Comparison of ENCODE assay signal across 17 cellular contexts in the genomic region with DNA sequence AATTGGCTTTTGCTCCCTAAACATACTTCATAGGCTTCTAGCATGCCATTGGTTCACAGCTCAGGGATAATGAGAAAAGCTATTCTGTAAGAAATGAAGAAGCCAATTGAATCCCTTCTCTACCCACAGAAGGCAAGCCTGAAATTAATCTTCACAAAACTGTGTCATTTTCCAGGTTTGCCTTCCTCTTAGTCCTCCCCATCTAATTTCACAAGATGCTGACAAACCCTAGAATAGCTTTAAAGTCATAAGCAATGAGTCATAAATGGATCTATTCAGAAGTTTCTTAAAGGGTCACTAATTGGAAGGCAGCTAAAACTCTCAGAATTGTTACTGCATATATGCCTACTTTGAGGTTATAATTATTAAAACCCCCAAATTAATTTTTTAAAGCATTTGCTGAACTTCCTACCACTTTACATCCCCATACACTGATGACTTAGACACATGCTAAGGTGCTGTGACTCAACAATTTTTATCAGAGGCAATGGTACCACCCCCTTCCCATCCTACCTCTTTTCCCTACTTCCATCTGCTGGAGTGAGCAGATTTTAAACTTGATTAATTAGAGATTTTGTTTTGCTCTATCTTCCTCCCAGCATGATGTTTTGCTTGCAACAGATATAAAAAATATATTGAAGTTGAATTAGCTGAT. TPM values are rescaled to one million over a fixed set of nuclear protein-coding genes. Genes with fewer than 3 reads are reported as not detected.
A peak's percentile ranks its signal among the peaks of the same experiment; 100 is the strongest.
DNase-seq lines count a peak whose midpoint lies in the region; ATAC-seq, FAIRE-seq and TF ChIP-seq lines count a peak whose summit lies in the region.
"Had no signal": no experiment of that assay in that cellular context is flagged by ENCODE, and none has a peak within 500 bp of the region (broad histone marks: within the 10 kb centered on the region; RNA-seq: fewer than 3 reads in every experiment).

No MANE protein-coding gene starts in this region.

- no peaks in the 10 kb centered on the region for H3K79me2 ChIP-seq in astrocyte (ENCODE audit: insufficient read depth, low read length)

- H3K4me2 ChIP-seq in astrocyte (ENCODE audit: low read length): peak overlapping the region; percentile 27
- H3K4me2 ChIP-seq: KMS-11 had no signal

- no peak overlapping the region for H3K4me3 ChIP-seq in CD4-positive, CD25-positive, alpha-beta regulatory T cell (ENCODE audit: low read depth, low read length)
- no peak overlapping the region for H3K4me3 ChIP-seq in astrocyte (ENCODE audit: insufficient read depth, low read depth, low read length)
- H3K4me3 ChIP-seq: thoracic aorta had no signal

- peak; percentile 72 for FAIRE-seq in astrocyte (lab: Jason Lieb, UNC)
- FAIRE-seq: D721Med, endometrium had no signal

- no peak for TF ChIP-seq CTCF in astrocyte (IDR thresholded peaks at IDR 0.05; ENCODE audit: insufficient read depth, low read depth, low read length)

- H3K4me1 Mint-ChIP-seq in CD4-positive, CD25-positive, alpha-beta regulatory T cell: peaks cover 43 to 98% (median 77%) of the 10 kb centered on the region in 4 donors
- H3K4me1 Mint-ChIP-seq in astrocyte (ENCODE audit: low read depth, unreplicated experiment): peaks cover 24% of the 10 kb centered on the region

- no peaks in the 10 kb centered on the region for H3K36me3 ChIP-seq in CD4-positive, CD25-positive, alpha-beta regulatory T cell (ENCODE audit: control insufficient read depth, insufficient read depth, low read length)
- no peaks in the 10 kb centered on the region for H3K36me3 ChIP-seq in astrocyte (ENCODE audit: insufficient read depth, low read length)
- H3K36me3 ChIP-seq: brain microvascular endothelial cell, thoracic aorta had no signal

- H3K27ac ChIP-seq in CD4-positive, CD25-positive, alpha-beta regulatory T cell (ENCODE audit: insufficient read depth, low read length, poor library complexity, severe bottlenecking): no peak overlapping the region
- peak overlapping the region; percentile 29 for H3K27ac ChIP-seq in astrocyte (ENCODE audit: low read depth, low read length)
- H3K27ac ChIP-seq: KMS-11, thoracic aorta had no signal

- DNase-seq in CD4-positive, CD25-positive, alpha-beta regulatory T cell: no peak
- peak; percentile 86 for DNase-seq in astrocyte (ENCODE audit: low read depth)
- DNase-seq in kidney glomerular epithelial cell (lab: John Stamatoyannopoulos, UW): peak; percentile 68
- no peak for DNase-seq in NOMO-1 treated with DMSO at 0.1 percent for 48 hours (lab: John Stamatoyannopoulos, UW; ENCODE audit: unreplicated experiment)
- DNase-seq in stimulated activated naive CD4-positive, alpha-beta T cell treated with Interleukin-2 at 50 U/mL for 16 hours (lab: John Stamatoyannopoulos, UW): no peak
- DNase-seq in left ventricle myocardium superior: no peak
- DNase-seq: activated CD4-positive, alpha-beta T cell treated with anti-CD3 and anti-CD28 coated beads for 36 hours; brain microvascular endothelial cell; hypothalamus; mesendoderm had no signal

- no peak overlapping the region for H3K9ac ChIP-seq in astrocyte (ENCODE audit: low read length)
- H3K9ac ChIP-seq: KMS-11 had no signal

- no peaks in the 10 kb centered on the region for H3K27me3 Mint-ChIP-seq in CD4-positive, CD25-positive, alpha-beta regulatory T cell
- no peaks in the 10 kb centered on the region for H3K27me3 Mint-ChIP-seq in astrocyte (ENCODE audit: low read depth, unreplicated experiment)
- H3K27me3 Mint-ChIP-seq: activated CD4-positive, alpha-beta T cell treated with anti-CD3 and anti-CD28 coated beads for 36 hours had no signal

- peak overlapping the region in 1 of 4 donors; percentile 5 for H3K4me3 Mint-ChIP-seq in CD4-positive, CD25-positive, alpha-beta regulatory T cell
- no peak overlapping the region for H3K4me3 Mint-ChIP-seq in astrocyte (ENCODE audit: unreplicated experiment)
- H3K4me3 Mint-ChIP-seq: activated CD4-positive, alpha-beta T cell treated with anti-CD3 and anti-CD28 coated beads for 36 hours; activated T-helper 1 cell treated with anti-CD3 and anti-CD28 coated beads, Interleukin-12 subunit alpha, Interleukin-12 subunit beta, Interleukin-2, Interleukin-4 antibody, amounts not matched to agents 30 ng/mL and 10 ng/mL and 1 ng/mL, durations not matched to agents 14 hours and 24 hours and 36 hours had no signal

- intact Hi-C loops in left ventricle myocardium superior (cut with micrococcal nuclease): no loop called here

- no peaks in the 10 kb centered on the region for H3K36me3 Mint-ChIP-seq in CD4-positive, CD25-positive, alpha-beta regulatory T cell
- no peaks in the 10 kb centered on the region for H3K36me3 Mint-ChIP-seq in astrocyte (ENCODE audit: low read depth, unreplicated experiment)

- peaks cover 0 to 4% (median 0%) of the 10 kb centered on the region in 7 donors for H3K9me3 Mint-ChIP-seq in CD4-positive, CD25-positive, alpha-beta regulatory T cell
- no peaks in the 10 kb centered on the region for H3K9me3 Mint-ChIP-seq in astrocyte (ENCODE audit: unreplicated experiment)

- no peaks in the 10 kb centered on the region for H4K20me1 ChIP-seq in astrocyte (ENCODE audit: insufficient read depth, low read length)

- H3K27ac Mint-ChIP-seq in CD4-positive, CD25-positive, alpha-beta regulatory T cell: peak overlapping the region; percentile 79 to 96 (median 90)
- peak overlapping the region; percentile 67 for H3K27ac Mint-ChIP-seq in astrocyte (ENCODE audit: unreplicated experiment)
- H3K27ac Mint-ChIP-seq: activated T-helper 1 cell treated with anti-CD3 and anti-CD28 coated beads, Interleukin-12 subunit alpha, Interleukin-12 subunit beta, Interleukin-2, Interleukin-4 antibody, amounts not matched to agents 30 ng/mL and 10 ng/mL and 1 ng/mL, durations not matched to agents 14 hours and 24 hours and 36 hours had no signal

- H3K9me3 ChIP-seq in CD4-positive, CD25-positive, alpha-beta regulatory T cell (ENCODE audit: control insufficient read depth in 2 of 2, low read length in 2 of 2): no peaks in the 10 kb centered on the region
- no peaks in the 10 kb centered on the region for H3K9me3 ChIP-seq in astrocyte (ENCODE audit: insufficient read depth, low read depth, low read length)
- H3K9me3 ChIP-seq: thoracic aorta had no signal

- H2AFZ ChIP-seq in astrocyte (ENCODE audit: low read depth, low read length): no peak overlapping the region

- no peak for ATAC-seq in CD4-positive, CD25-positive, alpha-beta regulatory T cell (ENCODE audit: low read depth in 2 of 2)
- ATAC-seq in HG02870 (IDR thresholded peaks at IDR 0.05; ENCODE audit: unreplicated experiment) (peak; percentile 35), HG03520 (IDR thresholded peaks at IDR 0.05; ENCODE audit: unreplicated experiment) (no peak), left ventricle myocardium superior (no peak)
- ATAC-seq: activated CD4-positive, alpha-beta T cell treated with anti-CD3 and anti-CD28 coated beads for 36 hours had no signal

- peaks cover 68% of the 10 kb centered on the region for H3K4me1 ChIP-seq in CD4-positive, CD25-positive, alpha-beta regulatory T cell (ENCODE audit: control insufficient read depth, insufficient read depth, low read length, poor library complexity, severe bottlenecking)
- H3K4me1 ChIP-seq in astrocyte (ENCODE audit: insufficient read depth, low read length): peaks cover 19% of the 10 kb centered on the region

- no peaks in the 10 kb centered on the region for H3K27me3 ChIP-seq in CD4-positive, CD25-positive, alpha-beta regulatory T cell (ENCODE audit: control insufficient read depth, insufficient read depth, low read length)
- no peaks in the 10 kb centered on the region for H3K27me3 ChIP-seq in astrocyte (ENCODE audit: insufficient read depth, low read length)
- H3K27me3 ChIP-seq: brain microvascular endothelial cell had no signal

RNA-seq across cellular contexts. Expression of a gene that starts 51.3 kb away (rescaled TPM):
- 170 TPM for total RNA-seq in CD4-positive, CD25-positive, alpha-beta regulatory T cell
- 10 to 100 TPM; 23.2 to 28.7 (median 26.4) TPM for polyA plus RNA-seq in CD4-positive, CD25-positive, alpha-beta regulatory T cell
- total RNA-seq in astrocyte (181 and 213 TPM in 2 replicates), left ventricle myocardium superior (7.1 TPM)

Comparison
In these comparisons a context has a peak if more than half of its experiments do, and no peak if none do; other contexts are left out.
1. DNase-seq: peak in astrocyte (single experiment) and kidney glomerular epithelial cell (single experiment); none in CD4-positive, CD25-positive, alpha-beta regulatory T cell (0 of 3), NOMO-1 treated with DMSO at 0.1 percent for 48 hours (single experiment), stimulated activated naive CD4-positive, alpha-beta T cell treated with Interleukin-2 at 50 U/mL for 16 hours (single experiment) and left ventricle myocardium superior (single experiment).
2. RNA of a gene that starts 51.3 kb away (total RNA-seq): 181 to 213 TPM in astrocyte and 170 TPM in CD4-positive, CD25-positive, alpha-beta regulatory T cell (single experiment); 7.1 TPM in left ventricle myocardium superior (single experiment); every median in the first group is over 10 times any median in the second.